6 cellular contexts compared by ENCODE assay signal in the genomic region with DNA sequence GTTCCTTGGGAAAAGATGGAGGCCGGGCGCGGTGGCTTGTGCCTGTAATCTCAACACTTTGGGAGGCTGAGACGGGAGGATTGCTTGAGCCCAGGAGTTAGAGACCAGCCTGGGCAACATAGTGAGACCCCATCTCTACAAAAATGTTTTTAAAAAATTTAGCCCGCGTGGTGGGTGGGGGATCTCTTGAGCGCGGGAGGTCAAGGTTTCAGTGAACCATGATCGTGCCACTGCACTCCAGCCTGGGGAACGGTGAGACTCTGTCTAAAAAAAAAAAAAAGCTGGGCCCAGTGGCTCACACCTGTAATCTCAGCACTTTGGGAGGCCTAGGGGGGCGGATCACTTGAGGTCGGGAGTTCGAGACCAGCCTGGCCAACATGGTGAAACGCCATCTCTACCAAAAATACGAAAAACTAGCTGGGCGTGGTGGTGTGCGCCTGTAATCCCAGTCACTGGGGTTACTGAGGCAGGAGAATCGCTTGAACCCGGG. TPM values are rescaled to one million over a fixed set of nuclear protein-coding genes. Genes with fewer than 3 reads are reported as not detected.
DNase-seq lines count a peak whose midpoint lies in the region; ATAC-seq and TF ChIP-seq lines count a peak whose summit lies in the region.
"Not testable (repeated sequence)": the region's sequence is repeated elsewhere in the genome, so short reads cannot be mapped to it uniquely, and the experiment has no call there.

No MANE protein-coding gene starts in this region.

- DNase-seq in NB4 (ENCODE audit: low read depth); activated naive CD4-positive, alpha-beta T cell treated with anti-CD3 and anti-CD28 coated beads, Interleukin-2, amount 10 ng/mL, durations not matched to agents 7 days and 5 days; epithelial cell of prostate (ENCODE audit: low read depth, low spot score); memory B cell (ENCODE audit: low spot score in 2 of 2): not testable (repeated sequence)

- not testable (repeated sequence) for H3K27me3 Mint-ChIP-seq in activated naive CD4-positive, alpha-beta T cell treated with anti-CD3 and anti-CD28 coated beads, Interleukin-2, amount 10 ng/mL, durations not matched to agents 7 days and 5 days; memory B cell

- not testable (repeated sequence) for H3K27me3 ChIP-seq in BLaER1 treated with 17β-estradiol and CSF1 and Interleukin-3, amounts not matched to agents 10 nM and 100 nM; skeletal muscle tissue (ENCODE audit: control insufficient read depth in 3 of 3, insufficient read depth in 3 of 3, low read length in 3 of 3)

- peaks cover 37% of the 10 kb centered on the region for H3K36me3 Mint-ChIP-seq in activated naive CD4-positive, alpha-beta T cell treated with anti-CD3 and anti-CD28 coated beads, Interleukin-2, amount 10 ng/mL, durations not matched to agents 7 days and 5 days
- H3K36me3 Mint-ChIP-seq in memory B cell = peaks cover 11% of the 10 kb centered on the region

- peak overlapping the region; percentile 81 to 94 (median 87) for H3K9ac ChIP-seq in BLaER1 treated with 17β-estradiol and CSF1 and Interleukin-3, amounts not matched to agents 10 nM and 100 nM
- peak overlapping the region; percentile 69 to 93 (median 86) for H3K9ac ChIP-seq in skeletal muscle tissue (ENCODE audit: low read depth in 1 of 3, low read length in 3 of 3)

- not testable (repeated sequence) for TF ChIP-seq POLR2A in NB4 (IDR thresholded peaks at IDR 0.05; ENCODE audit: extremely low read depth, insufficient read length)

- peaks cover 31 to 43% (median 39%) of the 10 kb centered on the region in 10 experiments for H3K4me1 ChIP-seq in BLaER1 treated with 17β-estradiol and CSF1 and Interleukin-3, amounts not matched to agents 10 nM and 100 nM
- peaks cover 22 to 37% (median 26%) of the 10 kb centered on the region in 3 donors for H3K4me1 ChIP-seq in skeletal muscle tissue (ENCODE audit: control insufficient read depth in 3 of 3, insufficient read depth in 3 of 3, low read length in 3 of 3)

- peaks cover 51% of the 10 kb centered on the region for H3K4me1 Mint-ChIP-seq in activated naive CD4-positive, alpha-beta T cell treated with anti-CD3 and anti-CD28 coated beads, Interleukin-2, amount 10 ng/mL, durations not matched to agents 7 days and 5 days
- peaks cover 18% of the 10 kb centered on the region for H3K4me1 Mint-ChIP-seq in memory B cell

- H3K4me2 ChIP-seq in BLaER1 treated with 17β-estradiol and CSF1 and Interleukin-3, amounts not matched to agents 10 nM and 100 nM = peak overlapping the region; percentile 75 to 100 (median 90)

- not testable (repeated sequence) for H3K9me3 ChIP-seq in BLaER1 treated with 17β-estradiol and CSF1 and Interleukin-3, amounts not matched to agents 10 nM and 100 nM (replicated peaks in 1 of 11); skeletal muscle tissue (ENCODE audit: control insufficient read depth in 3 of 3, low read length in 3 of 3)

- TF ChIP-seq CTCF in NB4 (IDR thresholded peaks at IDR 0.05; ENCODE audit: low read depth, low read length) = not testable (repeated sequence)

- peak overlapping the region; percentile 73 to 94 (median 83) for H3K4me3 ChIP-seq in BLaER1 treated with 17β-estradiol and CSF1 and Interleukin-3, amounts not matched to agents 10 nM and 100 nM
- H3K4me3 ChIP-seq in NB4 (ENCODE audit: low read depth, low read length) = peak overlapping the region; percentile 84
- H3K4me3 ChIP-seq in skeletal muscle tissue (ENCODE audit: low read length in 3 of 3) = peak overlapping the region; percentile 85 to 100 (median 98)

- H3K4me3 Mint-ChIP-seq in activated naive CD4-positive, alpha-beta T cell treated with anti-CD3 and anti-CD28 coated beads, Interleukin-2, amount 10 ng/mL, durations not matched to agents 7 days and 5 days = peak overlapping the region; percentile 100
- H3K4me3 Mint-ChIP-seq in memory B cell = peak overlapping the region; percentile 99

- H3K9me3 Mint-ChIP-seq in activated naive CD4-positive, alpha-beta T cell treated with anti-CD3 and anti-CD28 coated beads, Interleukin-2, amount 10 ng/mL, durations not matched to agents 7 days and 5 days; memory B cell: not testable (repeated sequence)

- peak overlapping the region in 10 of 11 experiments; percentile 81 to 92 (median 88); a peak in 18 of 22 replicates for H3K27ac ChIP-seq in BLaER1 treated with 17β-estradiol and CSF1 and Interleukin-3, amounts not matched to agents 10 nM and 100 nM
- peak overlapping the region; percentile 80 for H3K27ac ChIP-seq in epithelial cell of prostate
- not testable (repeated sequence) for H3K27ac ChIP-seq in skeletal muscle tissue (ENCODE audit: low read depth, low read length)

- peaks cover 0 to 20% (median 9%) of the 10 kb centered on the region in 11 experiments; a peak in 13 of 22 replicates for H4K20me1 ChIP-seq in BLaER1 treated with 17β-estradiol and CSF1 and Interleukin-3, amounts not matched to agents 10 nM and 100 nM

- peaks cover 22 to 65% (median 49%) of the 10 kb centered on the region in 11 experiments; a peak in 21 of 22 replicates for H3K36me3 ChIP-seq in BLaER1 treated with 17β-estradiol and CSF1 and Interleukin-3, amounts not matched to agents 10 nM and 100 nM
- H3K36me3 ChIP-seq in skeletal muscle tissue (ENCODE audit: control insufficient read depth in 3 of 3, insufficient read depth in 3 of 3, low read length in 3 of 3) = peaks cover 12 to 27% (median 22%) of the 10 kb centered on the region in 3 donors

- H3K27ac Mint-ChIP-seq in activated naive CD4-positive, alpha-beta T cell treated with anti-CD3 and anti-CD28 coated beads, Interleukin-2, amount 10 ng/mL, durations not matched to agents 7 days and 5 days = peak overlapping the region; percentile 98
- H3K27ac Mint-ChIP-seq in memory B cell = peak overlapping the region; percentile 92

- CTCF ChIA-PET in activated naive CD4-positive, alpha-beta T cell treated with anti-CD3 and anti-CD28 coated beads, Interleukin-2, amount 10 ng/mL, durations not matched to agents 7 days and 5 days (lab: Charles Lee) = interaction anchor here (0.9 to 6.1 kb wide), 9 partner anchors 9 to 104 kb away, joined by 3 to 86 read pairs (median 6); partner anchors contain the start of genes AUP1, HTRA2, INO80B and MRPL53

- ATAC-seq in memory B cell (ENCODE audit: low read depth) = not testable (repeated sequence)

RNA-seq across cellular contexts. Expression of gene TTC31, which starts 0.8 kb away (rescaled TPM):
- total RNA-seq in skeletal muscle tissue = 4.2 TPM

RNA-seq across cellular contexts. Expression of gene CCDC142, which starts 0.9 kb away (rescaled TPM):
- total RNA-seq in skeletal muscle tissue = 30.3 TPM

RNA-seq across cellular contexts. Expression of gene MRPL53, which starts 11.2 kb away (rescaled TPM):
- total RNA-seq in skeletal muscle tissue = 25.1 TPM

RNA-seq across cellular contexts. Expression of gene LBX2, which starts 15.7 kb away (rescaled TPM):
- not detected for total RNA-seq in skeletal muscle tissue

RNA-seq across cellular contexts. Expression of gene MOGS, which starts 18.5 kb away (rescaled TPM):
- 35.0 TPM for total RNA-seq in skeletal muscle tissue
